1 cellular context compared by ENCODE assay signal in the genomic region with DNA sequence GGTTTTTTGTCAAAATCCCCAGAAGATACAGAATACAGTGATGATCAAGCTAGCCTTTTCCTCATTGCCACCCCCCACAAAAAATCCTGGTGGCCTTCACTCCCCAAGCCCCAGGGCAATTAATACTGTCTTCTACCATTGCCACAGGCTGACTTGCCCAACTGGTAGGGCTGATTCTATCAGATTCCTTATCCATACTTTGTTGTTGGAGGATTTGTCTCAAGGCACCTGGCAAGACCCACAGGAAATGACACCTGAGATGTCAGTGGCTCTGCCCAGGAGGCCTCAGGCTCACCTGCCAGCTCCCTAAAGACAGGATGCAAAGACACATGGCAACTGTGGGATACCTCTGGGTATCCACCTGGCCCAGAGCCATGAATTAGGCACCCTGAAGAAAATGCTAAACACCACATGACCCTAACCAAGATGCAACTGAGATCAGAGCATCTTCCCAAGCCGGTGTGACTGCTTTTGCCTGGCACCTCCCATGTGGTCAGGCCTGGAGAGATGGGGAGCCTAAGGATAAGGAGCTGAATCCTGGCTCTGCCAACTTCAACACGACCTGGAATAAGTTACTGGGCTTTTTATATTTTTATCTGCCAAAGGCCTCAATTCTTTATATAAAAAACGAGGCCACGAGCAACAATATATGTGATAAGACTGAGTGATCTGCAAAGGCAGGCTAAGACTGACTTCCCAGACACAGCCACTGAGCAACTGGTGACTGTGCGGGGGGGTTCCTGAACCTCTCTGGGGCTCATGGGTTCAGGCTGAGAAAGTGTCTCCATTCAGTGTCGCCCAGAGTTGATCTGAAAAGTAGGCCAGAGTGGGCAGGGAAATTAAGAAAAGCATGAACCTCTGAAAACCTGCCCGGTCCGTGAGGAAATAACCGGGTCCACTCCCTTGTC.
A peak's percentile ranks its signal among the peaks of the same experiment; 100 is the strongest.
TF ChIP-seq lines count a peak whose summit lies in the region.

No MANE protein-coding gene starts in this region.

TF ChIP-seq in GM12878, 131 proteins besides CTCF, POLR2A, EP300 and RAD21:
- TF ChIP-seq TCF3 (IDR thresholded peaks at IDR 0.05; ENCODE audit: borderline replicate concordance, insufficient read depth, low read depth, low read length) (no peak), MLLT1 (IDR thresholded peaks at IDR 0.05) (peak; percentile 66; the same call in 1 of the 2 replicates), RUNX3 (IDR thresholded peaks at IDR 0.05; ENCODE audit: low read length) (0 out of 2 replicates have a peak, but pooled peaks have one; percentile 5), ASH2L (IDR thresholded peaks at IDR 0.05; ENCODE audit: borderline replicate concordance, low read depth) (no peak), IKZF1 (conservative IDR thresholded peaks at IDR 0.05) (0 out of 2 replicates have a peak, but pooled peaks have one; percentile 8)
- TF ChIP-seq, protein P1, sequence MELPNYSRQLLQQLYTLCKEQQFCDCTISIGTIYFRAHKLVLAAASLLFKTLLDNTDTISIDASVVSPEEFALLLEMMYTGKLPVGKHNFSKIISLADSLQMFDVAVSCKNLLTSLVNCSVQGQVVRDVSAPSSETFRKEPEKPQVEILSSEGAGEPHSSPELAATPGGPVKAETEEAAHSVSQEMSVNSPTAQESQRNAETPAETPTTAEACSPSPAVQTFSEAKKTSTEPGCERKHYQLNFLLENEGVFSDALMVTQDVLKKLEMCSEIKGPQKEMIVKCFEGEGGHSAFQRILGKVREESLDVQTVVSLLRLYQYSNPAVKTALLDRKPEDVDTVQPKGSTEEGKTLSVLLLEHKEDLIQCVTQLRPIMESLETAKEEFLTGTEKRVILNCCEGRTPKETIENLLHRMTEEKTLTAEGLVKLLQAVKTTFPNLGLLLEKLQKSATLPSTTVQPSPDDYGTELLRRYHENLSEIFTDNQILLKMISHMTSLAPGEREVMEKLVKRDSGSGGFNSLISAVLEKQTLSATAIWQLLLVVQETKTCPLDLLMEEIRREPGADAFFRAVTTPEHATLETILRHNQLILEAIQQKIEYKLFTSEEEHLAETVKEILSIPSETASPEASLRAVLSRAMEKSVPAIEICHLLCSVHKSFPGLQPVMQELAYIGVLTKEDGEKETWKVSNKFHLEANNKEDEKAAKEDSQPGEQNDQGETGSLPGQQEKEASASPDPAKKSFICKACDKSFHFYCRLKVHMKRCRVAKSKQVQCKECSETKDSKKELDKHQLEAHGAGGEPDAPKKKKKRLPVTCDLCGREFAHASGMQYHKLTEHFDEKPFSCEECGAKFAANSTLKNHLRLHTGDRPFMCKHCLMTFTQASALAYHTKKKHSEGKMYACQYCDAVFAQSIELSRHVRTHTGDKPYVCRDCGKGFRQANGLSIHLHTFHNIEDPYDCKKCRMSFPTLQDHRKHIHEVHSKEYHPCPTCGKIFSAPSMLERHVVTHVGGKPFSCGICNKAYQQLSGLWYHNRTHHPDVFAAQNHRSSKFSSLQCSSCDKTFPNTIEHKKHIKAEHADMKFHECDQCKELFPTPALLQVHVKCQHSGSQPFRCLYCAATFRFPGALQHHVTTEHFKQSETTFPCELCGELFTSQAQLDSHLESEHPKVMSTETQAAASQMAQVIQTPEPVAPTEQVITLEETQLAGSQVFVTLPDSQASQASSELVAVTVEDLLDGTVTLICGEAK (IDR thresholded peaks at IDR 0.05; ENCODE audit: borderline replicate concordance): 0 out of 2 replicates have a peak, but pooled peaks have one; percentile 25
- TF ChIP-seq, protein P2, sequence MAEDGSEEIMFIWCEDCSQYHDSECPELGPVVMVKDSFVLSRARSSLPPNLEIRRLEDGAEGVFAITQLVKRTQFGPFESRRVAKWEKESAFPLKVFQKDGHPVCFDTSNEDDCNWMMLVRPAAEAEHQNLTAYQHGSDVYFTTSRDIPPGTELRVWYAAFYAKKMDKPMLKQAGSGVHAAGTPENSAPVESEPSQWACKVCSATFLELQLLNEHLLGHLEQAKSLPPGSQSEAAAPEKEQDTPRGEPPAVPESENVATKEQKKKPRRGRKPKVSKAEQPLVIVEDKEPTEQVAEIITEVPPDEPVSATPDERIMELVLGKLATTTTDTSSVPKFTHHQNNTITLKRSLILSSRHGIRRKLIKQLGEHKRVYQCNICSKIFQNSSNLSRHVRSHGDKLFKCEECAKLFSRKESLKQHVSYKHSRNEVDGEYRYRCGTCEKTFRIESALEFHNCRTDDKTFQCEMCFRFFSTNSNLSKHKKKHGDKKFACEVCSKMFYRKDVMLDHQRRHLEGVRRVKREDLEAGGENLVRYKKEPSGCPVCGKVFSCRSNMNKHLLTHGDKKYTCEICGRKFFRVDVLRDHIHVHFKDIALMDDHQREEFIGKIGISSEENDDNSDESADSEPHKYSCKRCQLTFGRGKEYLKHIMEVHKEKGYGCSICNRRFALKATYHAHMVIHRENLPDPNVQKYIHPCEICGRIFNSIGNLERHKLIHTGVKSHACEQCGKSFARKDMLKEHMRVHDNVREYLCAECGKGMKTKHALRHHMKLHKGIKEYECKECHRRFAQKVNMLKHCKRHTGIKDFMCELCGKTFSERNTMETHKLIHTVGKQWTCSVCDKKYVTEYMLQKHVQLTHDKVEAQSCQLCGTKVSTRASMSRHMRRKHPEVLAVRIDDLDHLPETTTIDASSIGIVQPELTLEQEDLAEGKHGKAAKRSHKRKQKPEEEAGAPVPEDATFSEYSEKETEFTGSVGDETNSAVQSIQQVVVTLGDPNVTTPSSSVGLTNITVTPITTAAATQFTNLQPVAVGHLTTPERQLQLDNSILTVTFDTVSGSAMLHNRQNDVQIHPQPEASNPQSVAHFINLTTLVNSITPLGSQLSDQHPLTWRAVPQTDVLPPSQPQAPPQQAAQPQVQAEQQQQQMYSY (CRISPR knock-in tag; IDR thresholded peaks at IDR 0.05): no peak
